In the genomic region with DNA sequence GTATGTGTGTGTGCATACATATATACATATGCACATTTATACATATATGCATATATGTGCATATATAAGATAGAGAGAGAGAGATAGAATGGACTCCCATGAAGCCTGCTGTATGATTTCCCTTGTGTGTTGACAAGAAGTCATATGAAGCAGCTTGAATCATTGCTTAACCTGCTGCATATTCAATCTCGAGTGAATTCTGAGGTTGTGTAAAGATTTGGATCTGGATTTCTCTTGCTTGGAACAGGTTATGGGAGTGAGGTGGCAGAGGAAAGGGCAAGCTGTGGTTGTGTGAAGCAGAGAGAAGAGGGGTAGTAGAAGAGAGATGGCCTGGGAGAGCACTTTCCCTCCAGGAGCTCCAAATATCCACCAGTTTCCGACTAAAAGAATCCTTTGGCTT, we compare ENCODE assay signal across 17 cellular contexts.
DNase-seq lines count a peak whose midpoint lies in the region; ATAC-seq and TF ChIP-seq lines count a peak whose summit lies in the region.
"Had no signal": no experiment of that assay in that cellular context is flagged by ENCODE, and none has a peak within 500 bp of the region (broad histone marks: within the 10 kb centered on the region; RNA-seq: fewer than 3 reads in every experiment).

No MANE protein-coding gene starts in this region.

- no peaks in the 10 kb centered on the region for H3K9me2 ChIP-seq in hepatocyte (replicated peaks; ENCODE audit: insufficient read depth)

- POLR2A ChIA-PET in MCF 10A (lab: Yijun Ruan, JAX), result interaction anchor here (1.1 kb wide), 1 partner anchor 922 kb away, joined by 3 read pairs; no protein-coding TSS in a partner anchor
- POLR2A ChIA-PET in activated CD4-positive, alpha-beta memory T cell treated with anti-CD3 and anti-CD28 coated beads, Interleukin-2, amount 10 ng/mL, durations not matched to agents 7 days and 5 days (lab: Charles Lee), result no interaction called here

- no TSS peak for BruUV-seq in MCF 10A (replicated peaks; lab: Mats Ljungman, UMichigan)

- peak overlapping the region in 3 of 5 donors; percentile 11 to 92 (median 64) for H3K9ac ChIP-seq in subcutaneous abdominal adipose tissue (ENCODE audit: low read length in 5 of 5)

- intact Hi-C loops in MCF 10A (cut with micrococcal nuclease), result no loop called here

- no peaks in the 10 kb centered on the region for H4K20me1 ChIP-seq in hepatocyte (ENCODE audit: insufficient read depth, poor library complexity, severe bottlenecking)

- H3K27me3 Mint-ChIP-seq in nephron (ENCODE audit: low read depth), result peaks cover 4% of the 10 kb centered on the region
- no peaks in the 10 kb centered on the region for H3K27me3 Mint-ChIP-seq in MCF 10A (ENCODE audit: insufficient read depth, unreplicated experiment)
- no peaks in the 10 kb centered on the region for H3K27me3 Mint-ChIP-seq in activated CD4-positive, alpha-beta memory T cell treated with anti-CD3 and anti-CD28 coated beads, Interleukin-2, amount 10 ng/mL, durations not matched to agents 7 days and 5 days

- no peaks in the 10 kb centered on the region for H3K27me3 ChIP-seq in hepatocyte
- H3K27me3 ChIP-seq in subcutaneous abdominal adipose tissue (ENCODE audit: control insufficient read depth in 5 of 5, insufficient read depth in 4 of 5, low read length in 5 of 5), result no peaks in the 10 kb centered on the region

- H3K4me3 Mint-ChIP-seq in nephron (no peak overlapping the region), MCF 10A (ENCODE audit: unreplicated experiment) (no peak overlapping the region)
- no peak overlapping the region for H3K4me3 Mint-ChIP-seq in activated CD4-positive, alpha-beta memory T cell treated with anti-CD3 and anti-CD28 coated beads, Interleukin-2, amount 10 ng/mL, durations not matched to agents 7 days and 5 days
- H3K4me3 Mint-ChIP-seq: CD4-positive, alpha-beta memory T cell had no signal

- no peak for ATAC-seq in HG03520 (IDR thresholded peaks at IDR 0.05; ENCODE audit: unreplicated experiment)
- no peak for ATAC-seq in HG02973 (IDR thresholded peaks at IDR 0.05; ENCODE audit: unreplicated experiment)
- ATAC-seq: A549, GM12878 had no signal

- H3K27ac Mint-ChIP-seq in nephron, result peak overlapping the region in 2 of 3 experiments; percentile 17 to 64
- H3K27ac Mint-ChIP-seq in MCF 10A (ENCODE audit: low read depth, unreplicated experiment), result no peak overlapping the region
- H3K27ac Mint-ChIP-seq in activated CD4-positive, alpha-beta memory T cell treated with anti-CD3 and anti-CD28 coated beads, Interleukin-2, amount 10 ng/mL, durations not matched to agents 7 days and 5 days, result no peak overlapping the region
- H3K27ac Mint-ChIP-seq: CD4-positive, alpha-beta memory T cell had no signal

- H3K36me3 ChIP-seq in hepatocyte (replicated peaks; ENCODE audit: insufficient read depth, low read depth) (no peaks in the 10 kb centered on the region), subcutaneous abdominal adipose tissue (ENCODE audit: control insufficient read depth in 5 of 5, insufficient read depth in 5 of 5, low read length in 5 of 5) (no peaks in the 10 kb centered on the region)
- H3K36me3 ChIP-seq: BE2C, HAP-1 had no signal

- H3K27ac ChIP-seq in hepatocyte (peak overlapping the region; percentile 21), subcutaneous abdominal adipose tissue (ENCODE audit: low read depth, low read length) (peak overlapping the region; percentile 93)
- H3K27ac ChIP-seq: A549 had no signal

- H3K79me2 ChIP-seq in hepatocyte, result no peaks in the 10 kb centered on the region

- H3K4me1 Mint-ChIP-seq in nephron, result peaks cover 59% of the 10 kb centered on the region
- H3K4me1 Mint-ChIP-seq in MCF 10A (ENCODE audit: insufficient read depth, unreplicated experiment), result peaks cover 30% of the 10 kb centered on the region
- no peaks in the 10 kb centered on the region for H3K4me1 Mint-ChIP-seq in activated CD4-positive, alpha-beta memory T cell treated with anti-CD3 and anti-CD28 coated beads, Interleukin-2, amount 10 ng/mL, durations not matched to agents 7 days and 5 days
- H3K4me1 Mint-ChIP-seq: CD4-positive, alpha-beta memory T cell had no signal

- H3K4me1 ChIP-seq in hepatocyte (ENCODE audit: insufficient read depth) (peaks cover 10% of the 10 kb centered on the region), subcutaneous abdominal adipose tissue (ENCODE audit: control insufficient read depth in 5 of 5, insufficient read depth in 5 of 5, low read length in 5 of 5) (peaks cover 8 to 79% (median 67%) of the 10 kb centered on the region in 5 donors)
- H3K4me1 ChIP-seq: A549, BE2C had no signal

- H3K4me3 ChIP-seq in hepatocyte (no peak overlapping the region), subcutaneous abdominal adipose tissue (ENCODE audit: low read depth in 1 of 5, low read length in 5 of 5) (no peak overlapping the region)
- H3K4me3 ChIP-seq: A549, GM12878, HAP-1 had no signal

- TF ChIP-seq CTCF in hepatocyte (IDR thresholded peaks at IDR 0.05; ENCODE audit: poor library complexity) (no peak), nephron (IDR thresholded peaks at IDR 0.05; ENCODE audit: unreplicated experiment in 3 of 3) (no peak), MCF 10A (IDR thresholded peaks at IDR 0.05; ENCODE audit: unreplicated experiment) (no peak)

- H3K9me3 Mint-ChIP-seq in nephron, result no peaks in the 10 kb centered on the region
- H3K9me3 Mint-ChIP-seq in MCF 10A (ENCODE audit: unreplicated experiment), result no peaks in the 10 kb centered on the region
- no peaks in the 10 kb centered on the region for H3K9me3 Mint-ChIP-seq in activated CD4-positive, alpha-beta memory T cell treated with anti-CD3 and anti-CD28 coated beads, Interleukin-2, amount 10 ng/mL, durations not matched to agents 7 days and 5 days
- H3K9me3 Mint-ChIP-seq: CD4-positive, alpha-beta memory T cell had no signal

- 82% methylated on average over 2 of the region's 2 CpGs for WGBS in hepatocyte (ENCODE audit: low lambda C conversion rate, missing lambda C conversion rate)

- DNase-seq in NCI-H69 (lab: John Stamatoyannopoulos, UW) (peak; percentile 6), hepatocyte (ENCODE audit: low spot score) (no peak), MCF 10A (ENCODE audit: unreplicated experiment) (no peak)
- no peak for DNase-seq in activated CD4-positive, alpha-beta memory T cell treated with anti-CD3 and anti-CD28 coated beads, Interleukin-2, amount 10 ng/mL, durations not matched to agents 7 days and 5 days
- DNase-seq: BE2C; CD4-positive, alpha-beta memory T cell; COR-L47; DMS79; IMR-90; KBM-7 had no signal

- H3K36me3 Mint-ChIP-seq in nephron (ENCODE audit: low read depth), result no peaks in the 10 kb centered on the region
- H3K36me3 Mint-ChIP-seq in MCF 10A (ENCODE audit: insufficient read depth, unreplicated experiment), result no peaks in the 10 kb centered on the region
- no peaks in the 10 kb centered on the region for H3K36me3 Mint-ChIP-seq in activated CD4-positive, alpha-beta memory T cell treated with anti-CD3 and anti-CD28 coated beads, Interleukin-2, amount 10 ng/mL, durations not matched to agents 7 days and 5 days (ENCODE audit: low read depth)
- H3K36me3 Mint-ChIP-seq: CD4-positive, alpha-beta memory T cell had no signal

- CTCF ChIA-PET in MCF 10A (lab: Yijun Ruan, JAX), result interaction anchor here (0.6 to 1.2 kb wide), 3 partner anchors 8 to 877 kb away, joined by 3 read pairs; no protein-coding TSS in a partner anchor
- CTCF ChIA-PET in activated CD4-positive, alpha-beta memory T cell treated with anti-CD3 and anti-CD28 coated beads, Interleukin-2, amount 10 ng/mL, durations not matched to agents 7 days and 5 days (lab: Charles Lee), result no interaction called here

- H3K9me3 ChIP-seq in hepatocyte (ENCODE audit: low read depth) (no peaks in the 10 kb centered on the region), subcutaneous abdominal adipose tissue (ENCODE audit: control insufficient read depth in 5 of 5, low read length in 5 of 5) (no peaks in the 10 kb centered on the region)
- H3K9me3 ChIP-seq: A549, BE2C, HAP-1 had no signal

- H3K4me2 ChIP-seq in hepatocyte, result no peak overlapping the region
- H3K4me2 ChIP-seq: A549 had no signal

- no peak overlapping the region for H2AFZ ChIP-seq in hepatocyte

Comparison
In these comparisons a context has a peak if more than half of its experiments do, and no peak if none do; other contexts are left out.
1. H3K27ac Mint-ChIP-seq: peak in nephron (2 of 3); none in MCF 10A (single experiment) and activated CD4-positive, alpha-beta memory T cell treated with anti-CD3 and anti-CD28 coated beads, Interleukin-2, amount 10 ng/mL, durations not matched to agents 7 days and 5 days (single experiment).